ENCODE assay signal across 14 cellular contexts in the genomic region with DNA sequence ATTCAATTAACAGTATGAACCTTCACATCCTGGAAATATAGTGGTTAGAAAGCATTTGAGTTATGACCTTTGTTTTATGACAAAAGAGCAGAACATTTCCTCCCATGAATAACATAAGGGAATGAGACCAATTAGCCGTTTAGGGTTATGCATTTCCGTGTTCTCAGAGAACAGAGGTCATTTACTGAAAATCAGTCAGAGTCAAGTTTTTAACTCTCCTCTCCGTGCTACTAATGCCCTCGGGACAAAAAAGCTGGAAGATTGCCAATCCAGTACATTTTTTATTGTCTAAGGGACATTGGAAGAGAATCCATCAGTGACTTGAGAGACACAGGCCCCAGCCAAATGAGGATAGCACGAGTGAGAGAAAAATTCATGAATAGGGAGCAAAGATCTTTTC.
DNase-seq lines count a peak whose midpoint lies in the region; ATAC-seq and TF ChIP-seq lines count a peak whose summit lies in the region.
"Had no signal": no experiment of that assay in that cellular context is flagged by ENCODE, and none has a peak within 500 bp of the region (broad histone marks: within the 10 kb centered on the region; RNA-seq: fewer than 3 reads in every experiment).

No MANE protein-coding gene starts in this region.

- H3K27me3 ChIP-seq in A673 (replicated peaks; ENCODE audit: insufficient read depth, low read depth, low read length, poor library complexity) = no peaks in the 10 kb centered on the region
- no peaks in the 10 kb centered on the region for H3K27me3 ChIP-seq in upper lobe of right lung
- H3K27me3 ChIP-seq: BLaER1 treated with 17β-estradiol and CSF1 and Interleukin-3, amounts not matched to agents 10 nM and 100 nM had no signal

- H3K27ac ChIP-seq in A673 (ENCODE audit: low read depth, low read length, poor library complexity, severe bottlenecking) = no peak overlapping the region
- H3K27ac ChIP-seq in HEK293 (ENCODE audit: extremely low read depth, low read depth, low read length) = no peak overlapping the region
- H3K27ac ChIP-seq in upper lobe of right lung = no peak overlapping the region
- H3K27ac ChIP-seq: BLaER1 treated with 17β-estradiol and CSF1 and Interleukin-3, amounts not matched to agents 10 nM and 100 nM had no signal

- POLR2A ChIA-PET in A673 (lab: Charles Lee; ENCODE audit: low non-redundant PET) = interaction anchor here (0.8 kb wide), 1 partner anchor 234 kb away, joined by 3 read pairs; no protein-coding TSS in a partner anchor
- POLR2A ChIA-PET in HEK293 (lab: Yijun Ruan, JAX) = no interaction called here

- no peak for ATAC-seq in activated naive CD4-positive, alpha-beta T cell treated with anti-CD3 and anti-CD28 coated beads, Interleukin-2, amount 50 U/mL, for 72 hours
- no peak for ATAC-seq in upper lobe of right lung
- ATAC-seq: Panc1 had no signal

- no peaks in the 10 kb centered on the region for H3K36me3 Mint-ChIP-seq in activated naive CD4-positive, alpha-beta T cell treated with anti-CD3 and anti-CD28 coated beads, Interleukin-2, amount 50 U/mL, for 72 hours
- H3K36me3 Mint-ChIP-seq: immature natural killer cell had no signal

- intact Hi-C loops in A673 (cut with micrococcal nuclease; ENCODE audit: unreplicated experiment) (no loop called here), upper lobe of right lung (cut with DNase I) (no loop called here)

- H3K36me3 ChIP-seq in A673 (ENCODE audit: insufficient read depth, low read length, poor library complexity, severe bottlenecking) (no peaks in the 10 kb centered on the region), HEK293 (ENCODE audit: control insufficient read depth in 2 of 2, insufficient read depth in 1 of 2, low read length in 2 of 2) (no peaks in the 10 kb centered on the region), upper lobe of right lung (no peaks in the 10 kb centered on the region)
- H3K36me3 ChIP-seq: BLaER1 treated with 17β-estradiol and CSF1 and Interleukin-3, amounts not matched to agents 10 nM and 100 nM had no signal

- peaks cover 4 to 7% of the 10 kb centered on the region in 2 donors for H3K9me3 Mint-ChIP-seq in activated naive CD4-positive, alpha-beta T cell treated with anti-CD3 and anti-CD28 coated beads, Interleukin-2, amount 50 U/mL, for 72 hours

- H3K4me1 ChIP-seq in A673 (ENCODE audit: insufficient read depth, low read length, poor library complexity, severe bottlenecking) = no peaks in the 10 kb centered on the region
- peaks cover 2% of the 10 kb centered on the region; the same call in 1 of the 2 replicates for H3K4me1 ChIP-seq in HEK293 (ENCODE audit: control insufficient read depth, insufficient read depth, low read length)
- no peaks in the 10 kb centered on the region for H3K4me1 ChIP-seq in upper lobe of right lung
- H3K4me1 ChIP-seq: BLaER1 treated with 17β-estradiol and CSF1 and Interleukin-3, amounts not matched to agents 10 nM and 100 nM had no signal

- CTCF ChIA-PET in A673 (lab: Charles Lee) (no interaction called here), HEK293 (lab: Yijun Ruan, JAX) (interaction anchor here (0.6 to 1.0 kb wide), 2 partner anchors 15 to 53 kb away, joined by 4 to 5 read pairs; no protein-coding TSS in a partner anchor)

- H3K27ac Mint-ChIP-seq in activated naive CD4-positive, alpha-beta T cell treated with anti-CD3 and anti-CD28 coated beads, Interleukin-2, amount 50 U/mL, for 72 hours = no peak overlapping the region
- H3K27ac Mint-ChIP-seq: immature natural killer cell, progenitor cell of endocrine pancreas had no signal

- no TSS peak for BruUV-seq in A673 (replicated peaks; lab: Mats Ljungman, UMichigan)

- in situ Hi-C loops in astrocyte of the spinal cord (cut with HindIII; ENCODE audit: low sequenced_read_pairs) = no loop called here

- no peak overlapping the region for H3K4me3 ChIP-seq in A673 (ENCODE audit: low read depth, low read length, poor library complexity, severe bottlenecking)
- no peak overlapping the region for H3K4me3 ChIP-seq in HEK293 (ENCODE audit: low read depth, low read length)
- H3K4me3 ChIP-seq in astrocyte of the spinal cord (ENCODE audit: low read depth, low read length) = no peak overlapping the region
- H3K4me3 ChIP-seq in upper lobe of right lung = no peak overlapping the region
- H3K4me3 ChIP-seq: BLaER1 treated with 17β-estradiol and CSF1 and Interleukin-3, amounts not matched to agents 10 nM and 100 nM had no signal

- TF ChIP-seq CTCF in A673 (conservative IDR thresholded peaks at IDR 0.05; ENCODE audit: low read depth, low read length) = no peak
- TF ChIP-seq CTCF in HEK293 (tag by site-specific recombination; IDR thresholded peaks at IDR 0.05) = no peak
- no peak for TF ChIP-seq CTCF in astrocyte of the spinal cord (IDR thresholded peaks at IDR 0.05; ENCODE audit: low read depth, low read length)
- no peak for TF ChIP-seq CTCF in upper lobe of right lung (IDR thresholded peaks at IDR 0.05)

- H3K9me3 ChIP-seq in A673 (ENCODE audit: low read depth, low read length, poor library complexity, severe bottlenecking) (no peaks in the 10 kb centered on the region), HEK293 (ENCODE audit: control insufficient read depth, insufficient read depth, low read depth, low read length) (no peaks in the 10 kb centered on the region), upper lobe of right lung (no peaks in the 10 kb centered on the region)

- DNase-seq in A673 (ENCODE audit: low spot score) (peak; percentile 60), astrocyte of the spinal cord (ENCODE audit: low read depth, low spot score) (peak; percentile 31), iris pigment epithelial cell (ENCODE audit: low read depth) (peak; percentile 31), GM03348 (ENCODE audit: low spot score) (no peak), upper lobe of right lung (no peak)
- no peak for DNase-seq in activated naive CD4-positive, alpha-beta T cell treated with anti-CD3 and anti-CD28 coated beads, Interleukin-2, amount 50 U/mL, for 72 hours (ENCODE audit: low spot score in 2 of 2)
- DNase-seq in activated T-cell treated with anti-CD3 and anti-CD28 coated beads, Interleukin-2, amount 50 U/mL, for 1 hour = no peak
- DNase-seq: activated naive CD4-positive, alpha-beta T cell; effector CD4-positive, alpha-beta T cell; immature natural killer cell had no signal

TF ChIP-seq in HEK293, 187 proteins besides CTCF, POLR2A, EP300 and RAD21 (continues in another document):
- no peak for TF ChIP-seq ZNF433 (tag by site-specific recombination; IDR thresholded peaks at IDR 0.05; ENCODE audit: low read depth)
- TF ChIP-seq, protein P1, sequence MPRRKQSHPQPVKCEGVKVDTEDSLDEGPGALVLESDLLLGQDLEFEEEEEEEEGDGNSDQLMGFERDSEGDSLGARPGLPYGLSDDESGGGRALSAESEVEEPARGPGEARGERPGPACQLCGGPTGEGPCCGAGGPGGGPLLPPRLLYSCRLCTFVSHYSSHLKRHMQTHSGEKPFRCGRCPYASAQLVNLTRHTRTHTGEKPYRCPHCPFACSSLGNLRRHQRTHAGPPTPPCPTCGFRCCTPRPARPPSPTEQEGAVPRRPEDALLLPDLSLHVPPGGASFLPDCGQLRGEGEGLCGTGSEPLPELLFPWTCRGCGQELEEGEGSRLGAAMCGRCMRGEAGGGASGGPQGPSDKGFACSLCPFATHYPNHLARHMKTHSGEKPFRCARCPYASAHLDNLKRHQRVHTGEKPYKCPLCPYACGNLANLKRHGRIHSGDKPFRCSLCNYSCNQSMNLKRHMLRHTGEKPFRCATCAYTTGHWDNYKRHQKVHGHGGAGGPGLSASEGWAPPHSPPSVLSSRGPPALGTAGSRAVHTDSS (tag by site-specific recombination; IDR thresholded peaks at IDR 0.05) = no peak
- TF ChIP-seq, protein P2, sequence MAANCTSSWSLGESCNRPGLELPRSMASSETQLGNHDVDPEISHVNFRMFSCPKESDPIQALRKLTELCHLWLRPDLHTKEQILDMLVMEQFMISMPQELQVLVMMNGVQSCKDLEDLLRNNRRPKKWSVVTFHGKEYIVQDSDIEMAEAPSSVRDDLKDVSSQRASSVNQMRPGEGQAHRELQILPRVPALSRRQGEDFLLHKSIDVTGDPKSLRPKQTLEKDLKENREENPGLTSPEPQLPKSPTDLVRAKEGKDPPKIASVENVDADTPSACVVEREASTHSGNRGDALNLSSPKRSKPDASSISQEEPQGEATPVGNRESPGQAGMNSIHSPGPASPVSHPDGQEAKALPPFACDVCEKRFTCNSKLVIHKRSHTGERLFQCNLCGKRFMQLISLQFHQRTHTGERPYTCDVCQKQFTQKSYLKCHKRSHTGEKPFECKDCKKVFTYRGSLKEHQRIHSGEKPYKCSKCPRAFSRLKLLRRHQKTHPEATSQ (tag by site-specific recombination; IDR thresholded peaks at IDR 0.05) = no peak
- peak; percentile 77 for TF ChIP-seq WT1 (tag by site-specific recombination; IDR thresholded peaks at IDR 0.05)
- TF ChIP-seq, protein P3, sequence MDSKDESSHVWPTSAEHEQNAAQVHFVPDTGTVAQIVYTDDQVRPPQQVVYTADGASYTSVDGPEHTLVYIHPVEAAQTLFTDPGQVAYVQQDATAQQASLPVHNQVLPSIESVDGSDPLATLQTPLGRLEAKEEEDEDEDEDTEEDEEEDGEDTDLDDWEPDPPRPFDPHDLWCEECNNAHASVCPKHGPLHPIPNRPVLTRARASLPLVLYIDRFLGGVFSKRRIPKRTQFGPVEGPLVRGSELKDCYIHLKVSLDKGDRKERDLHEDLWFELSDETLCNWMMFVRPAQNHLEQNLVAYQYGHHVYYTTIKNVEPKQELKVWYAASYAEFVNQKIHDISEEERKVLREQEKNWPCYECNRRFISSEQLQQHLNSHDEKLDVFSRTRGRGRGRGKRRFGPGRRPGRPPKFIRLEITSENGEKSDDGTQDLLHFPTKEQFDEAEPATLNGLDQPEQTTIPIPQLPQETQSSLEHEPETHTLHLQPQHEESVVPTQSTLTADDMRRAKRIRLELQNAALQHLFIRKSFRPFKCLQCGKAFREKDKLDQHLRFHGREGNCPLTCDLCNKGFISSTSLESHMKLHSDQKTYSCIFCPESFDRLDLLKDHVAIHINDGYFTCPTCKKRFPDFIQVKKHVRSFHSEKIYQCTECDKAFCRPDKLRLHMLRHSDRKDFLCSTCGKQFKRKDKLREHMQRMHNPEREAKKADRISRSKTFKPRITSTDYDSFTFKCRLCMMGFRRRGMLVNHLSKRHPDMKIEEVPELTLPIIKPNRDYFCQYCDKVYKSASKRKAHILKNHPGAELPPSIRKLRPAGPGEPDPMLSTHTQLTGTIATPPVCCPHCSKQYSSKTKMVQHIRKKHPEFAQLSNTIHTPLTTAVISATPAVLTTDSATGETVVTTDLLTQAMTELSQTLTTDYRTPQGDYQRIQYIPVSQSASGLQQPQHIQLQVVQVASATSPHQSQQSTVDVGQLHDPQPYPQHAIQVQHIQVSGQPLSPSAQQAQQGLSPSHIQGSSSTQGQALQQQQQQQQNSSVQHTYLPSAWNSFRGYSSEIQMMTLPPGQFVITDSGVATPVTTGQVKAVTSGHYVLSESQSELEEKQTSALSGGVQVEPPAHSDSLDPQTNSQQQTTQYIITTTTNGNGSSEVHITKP (tag by site-specific recombination; IDR thresholded peaks at IDR 0.05) = no peak
- peak; percentile 65 for TF ChIP-seq FEZF1 (tag by site-specific recombination; IDR thresholded peaks at IDR 0.05)
- TF ChIP-seq ZNF155 (tag by site-specific recombination; IDR thresholded peaks at IDR 0.05) = no peak
- no peak for TF ChIP-seq ZNF16 (tag by site-specific recombination; IDR thresholded peaks at IDR 0.05; ENCODE audit: low read depth)
- peak; percentile 41; the same call in 1 of the 2 replicates for TF ChIP-seq ZNF843 (tag by site-specific recombination; IDR thresholded peaks at IDR 0.05)

Comparison
In these comparisons a context has a peak if more than half of its experiments do, and no peak if none do; other contexts are left out.
1. DNase-seq: peak in A673 (single experiment), astrocyte of the spinal cord (single experiment) and iris pigment epithelial cell (single experiment); none in activated naive CD4-positive, alpha-beta T cell treated with anti-CD3 and anti-CD28 coated beads, Interleukin-2, amount 50 U/mL, for 72 hours (0 of 2), GM03348 (single experiment), activated T-cell treated with anti-CD3 and anti-CD28 coated beads, Interleukin-2, amount 50 U/mL, for 1 hour (single experiment) and upper lobe of right lung (single experiment).